ENCODE assay signal across 7 cellular contexts in genomic region chr2:111424863-111425309, GRCh38.
DNase-seq lines count a peak whose midpoint lies in the region; ATAC-seq, FAIRE-seq and TF ChIP-seq lines count a peak whose summit lies in the region.
"Not testable (repeated sequence)": the region's sequence is repeated elsewhere in the genome, so short reads cannot be mapped to it uniquely, and the experiment has no call there.

No MANE protein-coding gene starts in this region.

- not testable (repeated sequence) for TF ChIP-seq POLR2A in HCT116 (IDR thresholded peaks at IDR 0.05; ENCODE audit: borderline replicate concordance, extremely low read depth, insufficient read depth, insufficient read length); GM12878 (IDR thresholded peaks at IDR 0.05; ENCODE audit: low read depth, low read length)

- POLR2A ChIA-PET in HCT116 (lab: Charles Lee); GM12878 (lab: Charles Lee): not testable (repeated sequence)

- FAIRE-seq in GM12878 (lab: Jason Lieb, UNC) = peak; percentile 88

- peaks cover 14% of the 10 kb centered on the region for H3K36me3 Mint-ChIP-seq in activated T-cell treated with anti-CD3 and anti-CD28 coated beads, Interleukin-2, amount 50 U/mL, for 4 hours (ENCODE audit: insufficient read depth)

- H3K9ac ChIP-seq in HCT116 (ENCODE audit: low read length); GM12878 (ENCODE audit: control insufficient read depth, insufficient read depth, low read length): not testable (repeated sequence)

- not testable (repeated sequence) for H2AFZ ChIP-seq in HCT116 (ENCODE audit: low read depth, low read length, poor library complexity, severe bottlenecking); GM12878 (ENCODE audit: control insufficient read depth, low read depth, low read length)

- not testable (repeated sequence) for H3K4me3 Mint-ChIP-seq in activated T-cell treated with anti-CD3 and anti-CD28 coated beads, Interleukin-2, amount 50 U/mL, for 4 hours

- H3K27ac ChIP-seq in HCT116 (ENCODE audit: low read depth, low read length); GM12878 (ENCODE audit: control insufficient read depth, insufficient read depth): not testable (repeated sequence)

- TF ChIP-seq EP300 in GM12878 (IDR thresholded peaks at IDR 0.05; ENCODE audit: borderline replicate concordance in 1 of 2, control insufficient read depth in 1 of 2, low read depth in 2 of 2, low read length in 2 of 2) = not testable (repeated sequence)

- not testable (repeated sequence) for H3K4me2 ChIP-seq in HCT116 (ENCODE audit: low read length); GM12878 (ENCODE audit: control insufficient read depth, insufficient read depth)

- in situ Hi-C loops in GM12878 (cut with MboI) = not testable (repeated sequence)

- not testable (repeated sequence) for DNase-seq in HCT116 (ENCODE audit: low read depth, low spot score); GM12878 (ENCODE audit: low read depth, low spot score)
- peak; percentile 31 for DNase-seq in activated CD4-positive, alpha-beta T cell treated with anti-CD3 and anti-CD28 coated beads for 1 hour
- DNase-seq in activated T-cell treated with anti-CD3 and anti-CD28 coated beads, Interleukin-2, amount 50 U/mL, for 4 hours = peak; percentile 10
- peak in 2 of 3 donors; percentile 42 to 62 for DNase-seq in stimulated activated CD4-positive, alpha-beta T cell treated with anti-CD3 and anti-CD28 coated beads, Interleukin-12 subunit alpha, Interleukin-12 subunit beta, amount 100 ng/mL, for 48 hours (ENCODE audit: low read depth in 2 of 3, low spot score in 1 of 3)

- not testable (repeated sequence) for H3K36me3 ChIP-seq in HCT116 (ENCODE audit: control insufficient read depth in 1 of 2, insufficient read depth in 2 of 2, low read length in 2 of 2); GM12878 (ENCODE audit: control insufficient read depth in 2 of 2, insufficient read depth in 2 of 2, low read length in 1 of 2)

- intact Hi-C loops in HCT116 (cut with micrococcal nuclease); GM12878 (cut with micrococcal nuclease; ENCODE audit: unreplicated experiment): not testable (repeated sequence)

- not testable (repeated sequence) for H3K27me3 Mint-ChIP-seq in activated T-cell treated with anti-CD3 and anti-CD28 coated beads, Interleukin-2, amount 50 U/mL, for 4 hours (ENCODE audit: low read depth)

- not testable (repeated sequence) for H4K20me1 ChIP-seq in HCT116 (ENCODE audit: insufficient read depth); GM12878 (ENCODE audit: control insufficient read depth, insufficient read depth)

- peak; percentile 30 for ATAC-seq in GM18520 (IDR thresholded peaks at IDR 0.05; ENCODE audit: unreplicated experiment)
- not testable (repeated sequence) for ATAC-seq in HCT116
- ATAC-seq in HG03432 (IDR thresholded peaks at IDR 0.05; ENCODE audit: unreplicated experiment) = peak; percentile 56
- peak; percentile 62 to 67 for ATAC-seq in activated T-cell treated with anti-CD3 and anti-CD28 coated beads, Interleukin-2, amount 50 U/mL, for 4 hours
- ATAC-seq in GM12878 = peak; percentile 68

- H3K79me2 ChIP-seq in HCT116 (ENCODE audit: insufficient read depth, low read length) = peaks cover 12% of the 10 kb centered on the region; the same call in 1 of the 2 replicates
- H3K79me2 ChIP-seq in GM12878 (ENCODE audit: control insufficient read depth, insufficient read depth, low read length) = not testable (repeated sequence)

- H3K4me1 Mint-ChIP-seq in activated T-cell treated with anti-CD3 and anti-CD28 coated beads, Interleukin-2, amount 50 U/mL, for 4 hours (ENCODE audit: low read depth) = peaks cover 35% of the 10 kb centered on the region

- H3K4me3 ChIP-seq in HCT116 (replicated peaks in 1 of 2; ENCODE audit: low read depth in 1 of 2, low read length in 2 of 2); GM12878: not testable (repeated sequence)

- RAD21 ChIA-PET in HCT116 (lab: Charles Lee; ENCODE audit: low non-redundant PET in 1 of 2, low total read pairs in 2 of 2, uncharacterized antibody in 2 of 2, unreplicated experiment in 2 of 2); GM12878 (lab: Charles Lee; ENCODE audit: unreplicated experiment): not testable (repeated sequence)

- 10% methylated on average over 4 of the region's 5 CpGs for WGBS in GM12878 (ENCODE audit: insufficient coverage, insufficient replicate concordance, low lambda C conversion rate, missing lambda C conversion rate)

- SMC1A ChIA-PET in GM12878 (lab: Charles Lee; ENCODE audit: uncharacterized antibody, unreplicated experiment) = not testable (repeated sequence)

- not testable (repeated sequence) for H3K4me1 ChIP-seq in HCT116 (ENCODE audit: control insufficient read depth in 1 of 2, insufficient read depth in 2 of 2, low read length in 2 of 2); GM12878 (ENCODE audit: control insufficient read depth, insufficient read depth, low read length)

- CTCF ChIA-PET in HCT116 (lab: Charles Lee); GM12878 (lab: Yijun Ruan, JAX): not testable (repeated sequence)

- TSS peak; percentile 32 for BruUV-seq in HCT116 (replicated peaks; lab: Mats Ljungman, UMichigan)
- not testable (repeated sequence) for BruUV-seq in GM12878 (replicated peaks; lab: Mats Ljungman, UMichigan)

- H3K9me2 ChIP-seq in HCT116 (ENCODE audit: insufficient read depth) = not testable (repeated sequence)

- not testable (repeated sequence) for H3K9me3 ChIP-seq in HCT116 (ENCODE audit: control insufficient read depth in 1 of 2, insufficient read depth in 1 of 2, low read depth in 1 of 2, low read length in 2 of 2); GM12878 (replicated peaks; ENCODE audit: control insufficient read depth, insufficient read depth, low read length)

- not testable (repeated sequence) for TF ChIP-seq RAD21 in HCT116 (IDR thresholded peaks at IDR 0.05; ENCODE audit: low read depth); GM12878 (IDR thresholded peaks at IDR 0.05; ENCODE audit: insufficient read depth, low read depth, low read length)

- not testable (repeated sequence) for TF ChIP-seq CTCF in HCT116 (IDR thresholded peaks at IDR 0.05 in 2 of 3, conservative IDR thresholded peaks at IDR 0.05 in 1 of 3; ENCODE audit: borderline replicate concordance in 1 of 3, insufficient read depth in 1 of 3, low read depth in 2 of 3, low read length in 2 of 3); GM12878 (IDR thresholded peaks at IDR 0.05 in 2 of 3, conservative IDR thresholded peaks at IDR 0.05 in 1 of 3; ENCODE audit: control insufficient read depth in 2 of 3, extremely low read depth in 1 of 3, insufficient read depth in 1 of 3, low read depth in 3 of 3, low read length in 3 of 3)

- not testable (repeated sequence) for H3K27me3 ChIP-seq in HCT116 (ENCODE audit: insufficient read depth, low read length); GM12878 (replicated peaks in 1 of 2; ENCODE audit: control insufficient read depth in 2 of 2, insufficient read depth in 2 of 2, low read length in 1 of 2)

- H3K9me3 Mint-ChIP-seq in activated T-cell treated with anti-CD3 and anti-CD28 coated beads, Interleukin-2, amount 50 U/mL, for 4 hours = not testable (repeated sequence)

TF ChIP-seq in GM12878, 131 proteins besides CTCF, POLR2A, EP300 and RAD21:
- TF ChIP-seq JUNB (IDR thresholded peaks at IDR 0.05) = peak; percentile 59; the same call in 1 of the 2 replicates
